Comparison of ENCODE assay signal across 11 cellular contexts in the genomic region with DNA sequence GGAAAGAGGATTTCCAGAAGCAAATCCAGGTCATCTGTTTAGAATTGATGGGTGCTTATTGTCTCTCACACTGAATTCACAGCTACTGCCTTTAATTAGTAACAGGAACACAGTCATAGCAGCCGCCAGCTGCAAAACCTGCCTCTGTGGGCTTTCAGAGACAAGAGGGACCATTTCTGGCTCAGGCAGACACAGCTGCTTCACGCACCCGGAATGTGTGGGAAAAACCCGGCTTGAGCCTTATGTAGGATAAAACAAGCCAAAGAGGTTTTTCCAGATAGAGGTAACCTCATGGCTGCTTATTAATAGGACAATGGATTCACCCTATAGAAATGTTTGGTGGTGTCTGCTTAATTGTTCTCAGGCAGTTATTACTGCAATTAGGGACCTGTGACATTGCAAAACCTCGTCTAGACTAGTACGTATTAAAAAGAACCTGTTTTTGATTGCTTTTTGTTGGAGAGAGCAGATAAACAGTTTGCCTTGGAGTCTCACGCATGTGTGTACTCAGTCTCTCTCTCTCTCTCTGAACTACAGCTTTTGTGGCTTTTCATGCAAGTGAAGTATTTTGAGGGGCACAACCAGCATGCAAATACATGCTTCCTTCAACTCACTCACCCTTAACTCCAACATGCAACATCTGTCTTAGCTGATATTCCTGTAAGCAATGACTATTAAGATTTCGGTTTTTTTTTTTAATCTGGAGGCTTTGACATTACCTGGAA.
DNase-seq lines count a peak whose midpoint lies in the region; ATAC-seq and TF ChIP-seq lines count a peak whose summit lies in the region.
"Had no signal": no experiment of that assay in that cellular context is flagged by ENCODE, and none has a peak within 500 bp of the region (broad histone marks: within the 10 kb centered on the region; RNA-seq: fewer than 3 reads in every experiment).

No MANE protein-coding gene starts in this region.

- CTCF ChIA-PET in Panc1 (lab: Charles Lee): no interaction called here
- CTCF ChIA-PET in activated CD8-positive, alpha-beta T cell treated with anti-CD3 and anti-CD28 coated beads for 36 hours (lab: Charles Lee): no interaction called here

- no TSS peak for BruUV-seq in Panc1 (replicated peaks; lab: Mats Ljungman, UMichigan)

- H3K27me3 Mint-ChIP-seq in activated CD8-positive, alpha-beta T cell treated with anti-CD3 and anti-CD28 coated beads for 36 hours: no peaks in the 10 kb centered on the region
- H3K27me3 Mint-ChIP-seq in nephron progenitor cell (ENCODE audit: low read depth, poor library complexity): no peaks in the 10 kb centered on the region

- H3K27ac ChIP-seq in Panc1 (ENCODE audit: low read length): peak overlapping the region; percentile 56; the same call in 1 of the 2 replicates

- intact Hi-C loops in Panc1 (cut with micrococcal nuclease; ENCODE audit: unreplicated experiment): no loop called here
- intact Hi-C loops in activated CD8-positive, alpha-beta T cell treated with anti-CD3 and anti-CD28 coated beads for 36 hours (cut with micrococcal nuclease): no loop called here

- H3K4me3 ChIP-seq in Panc1 (ENCODE audit: low read depth in 2 of 2, low read length in 2 of 2): no peak overlapping the region

- no peaks in the 10 kb centered on the region for H3K27me3 ChIP-seq in Panc1 (ENCODE audit: control insufficient read depth, insufficient read depth, low read length)

- H3K36me3 ChIP-seq in Panc1 (ENCODE audit: control insufficient read depth, insufficient read depth, low read length): no peaks in the 10 kb centered on the region

- peaks cover 2% of the 10 kb centered on the region; the same call in 1 of the 2 replicates for H3K4me1 ChIP-seq in Panc1 (ENCODE audit: control insufficient read depth, insufficient read depth, low read length)

- no peaks in the 10 kb centered on the region for H3K9me3 ChIP-seq in Panc1 (ENCODE audit: control insufficient read depth, insufficient read depth, low read depth, low read length)

- DNase-seq in EL: peak; percentile 5
- no peak for DNase-seq in Panc1 (ENCODE audit: low read depth, low spot score)
- peak; percentile 48 for DNase-seq in iris pigment epithelial cell (ENCODE audit: low read depth)
- DNase-seq in activated CD8-positive, alpha-beta T cell treated with anti-CD3 and anti-CD28 coated beads for 36 hours: no peak
- DNase-seq in DMS53 treated with DMSO at 0.1 percent for 48 hours (lab: John Stamatoyannopoulos, UW; ENCODE audit: unreplicated experiment): no peak
- DNase-seq in nephron progenitor cell: no peak
- DNase-seq: activated effector memory CD4-positive, alpha-beta T cell treated with Interleukin-2 at 50 U/mL for 16 hours; GOT3 had no signal

- H3K9me3 Mint-ChIP-seq in activated CD8-positive, alpha-beta T cell treated with anti-CD3 and anti-CD28 coated beads for 36 hours: peaks cover 2% of the 10 kb centered on the region
- H3K9me3 Mint-ChIP-seq in nephron progenitor cell: peaks cover 19% of the 10 kb centered on the region
- H3K9me3 Mint-ChIP-seq: T-helper 1 cell treated with Interleukin-12 subunit alpha and Interleukin-12 subunit beta and Interleukin-4 antibody, amounts not matched to agents 30 μg/mL and 1 μg/mL, for 36 hours had no signal

- POLR2A ChIA-PET in Panc1 (lab: Charles Lee): no interaction called here
- POLR2A ChIA-PET in activated CD8-positive, alpha-beta T cell treated with anti-CD3 and anti-CD28 coated beads for 36 hours (lab: Charles Lee): no interaction called here

- H3K36me3 Mint-ChIP-seq in activated CD8-positive, alpha-beta T cell treated with anti-CD3 and anti-CD28 coated beads for 36 hours (ENCODE audit: low read depth): no peaks in the 10 kb centered on the region
- H3K36me3 Mint-ChIP-seq in nephron progenitor cell (ENCODE audit: low read depth): peaks cover 4% of the 10 kb centered on the region

- no peak overlapping the region for H3K27ac Mint-ChIP-seq in activated CD8-positive, alpha-beta T cell treated with anti-CD3 and anti-CD28 coated beads for 36 hours
- no peak overlapping the region for H3K27ac Mint-ChIP-seq in nephron progenitor cell
- H3K27ac Mint-ChIP-seq: T-helper 1 cell treated with Interleukin-12 subunit alpha and Interleukin-12 subunit beta and Interleukin-4 antibody, amounts not matched to agents 30 μg/mL and 1 μg/mL, for 36 hours had no signal

- no peak overlapping the region for H3K4me3 Mint-ChIP-seq in activated CD8-positive, alpha-beta T cell treated with anti-CD3 and anti-CD28 coated beads for 36 hours
- no peak overlapping the region for H3K4me3 Mint-ChIP-seq in nephron progenitor cell
- H3K4me3 Mint-ChIP-seq: T-helper 1 cell treated with Interleukin-12 subunit alpha and Interleukin-12 subunit beta and Interleukin-4 antibody, amounts not matched to agents 30 μg/mL and 1 μg/mL, for 36 hours had no signal

- no peak for TF ChIP-seq CTCF in Panc1 (IDR thresholded peaks at IDR 0.05)
- no peak for TF ChIP-seq CTCF in activated CD8-positive, alpha-beta T cell treated with anti-CD3 and anti-CD28 coated beads for 36 hours (IDR thresholded peaks at IDR 0.05)
- TF ChIP-seq CTCF in nephron progenitor cell (IDR thresholded peaks at IDR 0.05): no peak

- ATAC-seq in HG02678 (IDR thresholded peaks at IDR 0.05; ENCODE audit: unreplicated experiment): peak; percentile 62
- ATAC-seq in Panc1: no peak
- ATAC-seq in activated CD8-positive, alpha-beta T cell treated with anti-CD3 and anti-CD28 coated beads for 36 hours: no peak
- ATAC-seq in HG03571 (IDR thresholded peaks at IDR 0.05; ENCODE audit: unreplicated experiment): no peak

- H3K4me1 Mint-ChIP-seq in activated CD8-positive, alpha-beta T cell treated with anti-CD3 and anti-CD28 coated beads for 36 hours (ENCODE audit: low read depth): no peaks in the 10 kb centered on the region
- peaks cover 7% of the 10 kb centered on the region for H3K4me1 Mint-ChIP-seq in nephron progenitor cell

- in situ Hi-C loops in Panc1 (cut with HindIII; ENCODE audit: low pct_unique_long_range_greater_than_20kb, low sequenced_read_pairs): no loop called here

Comparison
In these comparisons a context has a peak if more than half of its experiments do, and no peak if none do; other contexts are left out.
1. DNase-seq: peak in EL (single experiment) and iris pigment epithelial cell (single experiment); none in Panc1 (single experiment), activated CD8-positive, alpha-beta T cell treated with anti-CD3 and anti-CD28 coated beads for 36 hours (single experiment), DMS53 treated with DMSO at 0.1 percent for 48 hours (single experiment) and nephron progenitor cell (single experiment).